ENCODE assay signal across 1 cellular context in genomic region chrX:151712253-151712652, GRCh38.
TF ChIP-seq lines count a peak whose summit lies in the region.

No MANE protein-coding gene starts in this region.

TF ChIP-seq in H1, 55 proteins besides CTCF, POLR2A, EP300 and RAD21:
- TF ChIP-seq USF2 (IDR thresholded peaks at IDR 0.05; ENCODE audit: low read length) (no peak), TAF1 (IDR thresholded peaks at IDR 0.05; ENCODE audit: low read depth, low read length) (no peak), KDM1A (IDR thresholded peaks at IDR 0.05; ENCODE audit: borderline replicate concordance, low read length) (no peak), TAF7 (optimal IDR thresholded peaks at IDR 0.05; ENCODE audit: borderline replicate concordance, low read depth, low read length) (no peak), JUN (IDR thresholded peaks at IDR 0.05; ENCODE audit: low read depth, low read length) (no peak), PHF8 (conservative IDR thresholded peaks at IDR 0.05; ENCODE audit: low read depth, low read length) (no peak), SAP30 (IDR thresholded peaks at IDR 0.05; ENCODE audit: insufficient read depth, insufficient replicate concordance, low read length) (no peak), HDAC2 (IDR thresholded peaks at IDR 0.05; ENCODE audit: borderline replicate concordance in 1 of 2, low read depth in 2 of 2, low read length in 2 of 2) (no peak), ASH2L (IDR thresholded peaks at IDR 0.05; ENCODE audit: low read length) (no peak)
